ENCODE assay signal across 1 cellular context in genomic region chr20:46709459-46710148, GRCh38.
TF ChIP-seq lines count a peak whose summit lies in the region.

Gene SLC2A10 (plus strand): TSS chr20:46709649. CDS start chr20:46709737, 88 bp downstream.

TF ChIP-seq in HepG2, 621 proteins besides CTCF, POLR2A, EP300 and RAD21 (continued from another document):
- TF ChIP-seq PAXIP1 (CRISPR knock-in tag; conservative IDR thresholded peaks at IDR 0.05), result no peak; the same call in 1 of the 2 replicates
- TF ChIP-seq SOX13 (IDR thresholded peaks at IDR 0.05), result no peak
- TF ChIP-seq SOX13 (CRISPR knock-in tag; conservative IDR thresholded peaks at IDR 0.05 in 1 of 2, IDR thresholded peaks at IDR 0.05 in 1 of 2), result 0 out of 4 replicates have a peak, but pooled peaks of 1 of the 2 experiments have one; percentile 8
- peak; percentile 86 for TF ChIP-seq ZHX1 (CRISPR knock-in tag; IDR thresholded peaks at IDR 0.05; ENCODE audit: low read depth)
- TF ChIP-seq ZC3H13 (CRISPR knock-in tag; IDR thresholded peaks at IDR 0.05), result peak; percentile 69
- no peak for TF ChIP-seq PCBP1 (IDR thresholded peaks at IDR 0.05; ENCODE audit: borderline replicate concordance, low read depth, low read length)
- TF ChIP-seq TARDBP (CRISPR knock-in tag; IDR thresholded peaks at IDR 0.05), result peak; percentile 73
- no peak for TF ChIP-seq ATF7 (IDR thresholded peaks at IDR 0.05)
- TF ChIP-seq ATF7 (CRISPR knock-in tag; IDR thresholded peaks at IDR 0.05), result 0 out of 2 replicates have a peak, but pooled peaks have one; percentile 12
- no peak for TF ChIP-seq NBN (conservative IDR thresholded peaks at IDR 0.05)
- no peak; the same call in none of the 2 replicates for TF ChIP-seq GZF1 (CRISPR knock-in tag; IDR thresholded peaks at IDR 0.05)
- no peak for TF ChIP-seq NONO (IDR thresholded peaks at IDR 0.05)
- peak; percentile 89 for TF ChIP-seq NONO (CRISPR knock-in tag; conservative IDR thresholded peaks at IDR 0.05)
- TF ChIP-seq SOX6 (IDR thresholded peaks at IDR 0.05), result no peak
- TF ChIP-seq SOX6 (CRISPR knock-in tag; IDR thresholded peaks at IDR 0.05), result peak; percentile 21; the same call in 1 of the 2 replicates
- peak; percentile 74 for TF ChIP-seq HNRNPK (IDR thresholded peaks at IDR 0.05; ENCODE audit: low read depth, low read length, poor library complexity, severe bottlenecking)
- TF ChIP-seq ZNF781 (CRISPR knock-in tag; IDR thresholded peaks at IDR 0.05; ENCODE audit: borderline replicate concordance, not compliant biosample characterization), result no peak
- no peak for TF ChIP-seq DDIT3 (CRISPR knock-in tag; IDR thresholded peaks at IDR 0.05)
- peak; percentile 87 for TF ChIP-seq HOXA5 (CRISPR knock-in tag; IDR thresholded peaks at IDR 0.05)
- peak; percentile 65 for TF ChIP-seq ZBTB7A (CRISPR knock-in tag; IDR thresholded peaks at IDR 0.05)
- TF ChIP-seq ELF4 (CRISPR knock-in tag; IDR thresholded peaks at IDR 0.05; ENCODE audit: borderline replicate concordance), result no peak
- TF ChIP-seq SP2 (CRISPR knock-in tag; IDR thresholded peaks at IDR 0.05), result peak; percentile 62
- TF ChIP-seq ZNF691 (CRISPR knock-in tag; IDR thresholded peaks at IDR 0.05; ENCODE audit: borderline replicate concordance, low read depth), result no peak
- TF ChIP-seq HNRNPH1 (optimal IDR thresholded peaks at IDR 0.05; ENCODE audit: low read depth, low read length), result no peak
- no peak for TF ChIP-seq SP1 (IDR thresholded peaks at IDR 0.05)
- peak; percentile 60 for TF ChIP-seq SP1 (CRISPR knock-in tag; IDR thresholded peaks at IDR 0.05)
- TF ChIP-seq ZNF7 (CRISPR knock-in tag; IDR thresholded peaks at IDR 0.05), result no peak
- no peak for TF ChIP-seq EHMT2 (IDR thresholded peaks at IDR 0.05; ENCODE audit: borderline replicate concordance, low read depth, low read length)
- TF ChIP-seq KDM5B (CRISPR knock-in tag; IDR thresholded peaks at IDR 0.05; ENCODE audit: borderline replicate concordance), result peak; percentile 95; the same call in 1 of the 2 replicates
- peak; percentile 26; the same call in 1 of the 2 replicates for TF ChIP-seq ZNF281 (CRISPR knock-in tag; IDR thresholded peaks at IDR 0.05; ENCODE audit: borderline replicate concordance)
- no peak for TF ChIP-seq NFE2 (CRISPR knock-in tag; IDR thresholded peaks at IDR 0.05)
- peak; percentile 21; the same call in 1 of the 2 replicates for TF ChIP-seq ZNF709 (CRISPR knock-in tag; IDR thresholded peaks at IDR 0.05)
- TF ChIP-seq RNF2 (conservative IDR thresholded peaks at IDR 0.05; ENCODE audit: low read depth), result no peak
